In genomic region chr15:92653836-92654524, GRCh38 we compare ENCODE assay signal across 8 cellular contexts. TPM values are rescaled to one million over a fixed set of nuclear protein-coding genes. Genes with fewer than 3 reads are reported as not detected.
DNase-seq lines count a peak whose midpoint lies in the region; ATAC-seq and TF ChIP-seq lines count a peak whose summit lies in the region.

No MANE protein-coding gene starts in this region.

- H3K4me1 ChIP-seq in duodenal mucosa (ENCODE audit: control insufficient read depth in 1 of 2, insufficient read depth in 2 of 2, low read length in 2 of 2) = peaks cover 0 to 13% of the 10 kb centered on the region in 2 donors

- H3K27me3 ChIP-seq in duodenal mucosa (ENCODE audit: control insufficient read depth in 1 of 2, insufficient read depth in 2 of 2, low read length in 2 of 2) = no peaks in the 10 kb centered on the region

- no peak for TF ChIP-seq POLR2A in GM18505 (IDR thresholded peaks at IDR 0.05; ENCODE audit: borderline replicate concordance, extremely low read depth, insufficient read depth, insufficient read length)

- TF ChIP-seq CTCF in GM12864 (IDR thresholded peaks at IDR 0.05; ENCODE audit: low read depth, low read length, missing control alignments) (no peak), progenitor cell of endocrine pancreas (IDR thresholded peaks at IDR 0.05; ENCODE audit: unreplicated experiment) (no peak)

- peak overlapping the region; percentile 80 for H3K27ac Mint-ChIP-seq in progenitor cell of endocrine pancreas

- ATAC-seq in GM21423 (IDR thresholded peaks at IDR 0.05; ENCODE audit: unreplicated experiment) (no peak), GM18505 (IDR thresholded peaks at IDR 0.05; ENCODE audit: unreplicated experiment) (no peak)

- in situ Hi-C loops in G401 (cut with HindIII; ENCODE audit: low sequenced_read_pairs) = no loop called here

- H3K9ac ChIP-seq in duodenal mucosa (ENCODE audit: low read depth in 1 of 2, low read length in 2 of 2) = no peak overlapping the region

- H3K4me1 Mint-ChIP-seq in progenitor cell of endocrine pancreas (ENCODE audit: low read depth) = peaks cover 17% of the 10 kb centered on the region

- peaks cover 8% of the 10 kb centered on the region for H3K36me3 Mint-ChIP-seq in progenitor cell of endocrine pancreas (ENCODE audit: insufficient read depth)

- H3K9me3 ChIP-seq in duodenal mucosa (ENCODE audit: control insufficient read depth in 1 of 2, low read length in 2 of 2) = no peaks in the 10 kb centered on the region

- H3K27me3 Mint-ChIP-seq in progenitor cell of endocrine pancreas = peaks cover 11% of the 10 kb centered on the region

- H3K36me3 ChIP-seq in duodenal mucosa (ENCODE audit: control insufficient read depth in 1 of 2, insufficient read depth in 2 of 2, low read length in 2 of 2) = no peaks in the 10 kb centered on the region

- peak overlapping the region; percentile 76 for H3K4me3 Mint-ChIP-seq in progenitor cell of endocrine pancreas (ENCODE audit: low read depth)

- H3K27ac ChIP-seq in duodenal mucosa (ENCODE audit: low read depth, low read length) = no peak overlapping the region

- peaks cover 4% of the 10 kb centered on the region for H3K9me3 Mint-ChIP-seq in progenitor cell of endocrine pancreas (ENCODE audit: low read depth)

- H3K4me3 ChIP-seq in GM12864 (ENCODE audit: low read depth, low read length) (peak overlapping the region; percentile 77), duodenal mucosa (ENCODE audit: low read depth in 1 of 2, low read length in 2 of 2) (peak overlapping the region; percentile 8 to 70)

- no peak for DNase-seq in GM12864 (ENCODE audit: low read depth)
- peak; percentile 30 for DNase-seq in NCI-H2107 (lab: John Stamatoyannopoulos, UW)
- no peak for DNase-seq in progenitor cell of endocrine pancreas (ENCODE audit: low spot score, unreplicated experiment)
- DNase-seq in G401 (ENCODE audit: low spot score) = no peak
- no peak for DNase-seq in mesenteric fat pad (ENCODE audit: low spot score)

RNA-seq across cellular contexts. Expression of gene FAM174B, which starts 1.6 kb away (rescaled TPM):
- 33.4 and 37.0 TPM in 2 replicates for total RNA-seq in progenitor cell of endocrine pancreas
- 2.8 and 10.0 TPM in 2 replicates for total RNA-seq in G401 (2014; rRNA removed; shearing (Covaris generic))
- total RNA-seq in mesenteric fat pad = 15.4 TPM
